Comparison of ENCODE assay signal across 28 cellular contexts in the genomic region with DNA sequence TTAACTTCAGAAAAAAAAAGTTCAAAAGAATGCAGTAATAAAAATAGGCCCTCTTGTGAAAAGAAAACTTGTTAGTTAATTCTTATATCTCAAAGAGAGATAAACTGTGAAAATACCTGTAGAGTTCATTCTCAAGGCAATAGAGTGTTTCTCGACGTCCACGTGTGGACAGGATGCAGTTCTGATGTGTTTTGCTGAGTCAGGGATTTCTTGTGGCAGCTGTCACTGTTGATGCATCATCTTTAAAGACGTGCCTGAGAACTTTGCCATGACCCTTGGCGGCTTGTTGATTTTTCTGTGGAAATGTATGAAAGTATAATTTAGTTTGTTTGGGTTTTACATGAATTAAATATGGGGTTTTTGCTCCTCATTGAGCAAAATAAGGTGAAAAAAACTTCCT.
"Had no signal": no experiment of that assay in that cellular context is flagged by ENCODE, and none has a peak within 500 bp of the region (broad histone marks: within the 10 kb centered on the region; RNA-seq: fewer than 3 reads in every experiment).

No MANE protein-coding gene starts in this region.

- H3K36me3 ChIP-seq: brain microvascular endothelial cell, cardiac muscle cell, MG63, Peyer's patch had no signal

- H3K27ac ChIP-seq: brain microvascular endothelial cell, cardiac muscle cell, Peyer's patch, VCaP had no signal

- H3K27me3 ChIP-seq: brain microvascular endothelial cell, cardiac muscle cell, MG63, Peyer's patch had no signal

- H3K9me3 ChIP-seq: MG63, Peyer's patch had no signal

- H3K4me3 ChIP-seq: cardiac muscle cell, MG63, Peyer's patch had no signal

- DNase-seq: activated CD4-positive, alpha-beta memory T cell treated with anti-CD3 and anti-CD28 coated beads, Interleukin-2, amount 10 ng/mL, durations not matched to agents 7 days and 5 days; activated CD4-positive, alpha-beta T cell treated with anti-CD3 and anti-CD28 coated beads for 36 hours; activated CD4-positive, alpha-beta T cell treated with anti-CD3 and anti-CD28 coated beads, Interleukin-2, amount 50 U/mL, for 1 hour; activated gamma-delta T cell; activated naive CD4-positive, alpha-beta T cell treated with anti-CD3 and anti-CD28 coated beads, Interleukin-2, amount 10 ng/mL, durations not matched to agents 7 days and 5 days; activated naive CD8-positive, alpha-beta T cell treated with anti-CD3 and anti-CD28 coated beads for 36 hours; activated T-cell treated with anti-CD3 and anti-CD28 coated beads for 4 hours; activated T-cell treated with anti-CD3 and anti-CD28 coated beads, Interleukin-2, amount 50 U/mL, for 48 hours; brain microvascular endothelial cell; MG63; MV-4-11; NCI-H1092 treated with DMSO at 0.1 percent for 48 hours; NCI-H1417 treated with DMSO at 0.1 percent for 48 hours; NCI-H1694; NCI-H2029; NCI-H2107; NCI-H2171 treated with DMSO at 0.1 percent for 48 hours; NCI-H226; NCI-H510A; NCI-H774; Peyer's patch; SIG-M5; T-cell; T-helper 2 cell; T1000 had no signal

- H3K4me1 ChIP-seq: Peyer's patch had no signal

- ATAC-seq: activated CD4-positive, alpha-beta T cell treated with anti-CD3 and anti-CD28 coated beads for 36 hours; activated T-helper 17 cell treated with anti-CD3 and anti-CD28 coated beads, Interleukin-2, amount 50 U/mL, for 72 hours; T-cell had no signal
